Comparison of ENCODE assay signal across 29 cellular contexts in genomic region chr11:122695076-122695620, GRCh38. TPM values are rescaled to one million over a fixed set of nuclear protein-coding genes. Genes with fewer than 3 reads are reported as not detected.
DNase-seq lines count a peak whose midpoint lies in the region; ATAC-seq and TF ChIP-seq lines count a peak whose summit lies in the region.
"Had no signal": no experiment of that assay in that cellular context is flagged by ENCODE, and none has a peak within 500 bp of the region (broad histone marks: within the 10 kb centered on the region; RNA-seq: fewer than 3 reads in every experiment).

No MANE protein-coding gene starts in this region.

- no peaks in the 10 kb centered on the region for H3K9me3 ChIP-seq in KOPT-K1 (ENCODE audit: insufficient read depth, low read length, poor library complexity, severe bottlenecking)
- H3K9me3 ChIP-seq in testis, result no peaks in the 10 kb centered on the region
- no peaks in the 10 kb centered on the region for H3K9me3 ChIP-seq in mucosa of descending colon
- H3K9me3 ChIP-seq: BE2C, HAP-1, heart left ventricle, ovary, tibial nerve had no signal

- H3K27me3 Mint-ChIP-seq in activated CD4-positive, alpha-beta T cell treated with anti-CD3 and anti-CD28 coated beads, Interleukin-2, amount 10 ng/mL, durations not matched to agents 7 days and 5 days, result no peaks in the 10 kb centered on the region
- H3K27me3 Mint-ChIP-seq in WTC11 (ENCODE audit: low read depth), result no peaks in the 10 kb centered on the region

- no peaks in the 10 kb centered on the region for H3K27me3 ChIP-seq in testis
- H3K27me3 ChIP-seq: heart left ventricle, ovary, tibial nerve had no signal

- WGBS in testis, 2 donors, result 81% methylated on average over 13 of the region's 13 CpGs

- no peak overlapping the region for H3K4me3 Mint-ChIP-seq in activated CD4-positive, alpha-beta T cell treated with anti-CD3 and anti-CD28 coated beads, Interleukin-2, amount 10 ng/mL, durations not matched to agents 7 days and 5 days
- no peak overlapping the region for H3K4me3 Mint-ChIP-seq in WTC11
- H3K4me3 Mint-ChIP-seq: memory B cell had no signal

- intact Hi-C loops in testis (cut with DNase I; ENCODE audit: low total_unique reads), result no loop called here
- intact Hi-C loops in mucosa of descending colon (cut with DNase I, micrococcal nuclease), result no loop called here

- DNase-seq in activated CD4-positive, alpha-beta T cell treated with anti-CD3 and anti-CD28 coated beads, Interleukin-2, amount 10 ng/mL, durations not matched to agents 7 days and 5 days, result no peak
- no peak for DNase-seq in activated CD4-positive, alpha-beta T cell treated with anti-CD3 and anti-CD28 coated beads, Interleukin-2, amount 50 U/mL, for 4 hours
- DNase-seq in WTC11 (ENCODE audit: low spot score), result no peak
- DNase-seq in testis, result peak; percentile 71
- DNase-seq in mucosa of descending colon, result no peak
- no peak for DNase-seq in NCI-H1930 (lab: John Stamatoyannopoulos, UW)
- no peak for DNase-seq in AG08395 (ENCODE audit: low spot score)
- DNase-seq: activated CD4-positive, alpha-beta T cell treated with anti-CD3 and anti-CD28 coated beads, Interleukin-2, amount 50 U/mL, for 48 hours; activated T-cell treated with anti-CD3 and anti-CD28 coated beads for 4 hours; aorta; BE2C; caudate nucleus; dermis blood vessel endothelial cell; DMS153; GDM1; heart left ventricle; left colon; NCI-H2227 treated with DMSO at 0.1 percent for 48 hours; NCI-H82; ovary; PC-3; SIG-M5; stimulated activated CD4-positive, alpha-beta T cell treated with anti-CD3 and anti-CD28 coated beads, Interleukin-4, amount 100 ng/mL, for 1 hour; stimulated activated naive CD4-positive, alpha-beta T cell treated with Interleukin-2 at 50 U/mL for 16 hours; T-helper 1 cell had no signal

- peak overlapping the region; percentile 47 for H3K27ac Mint-ChIP-seq in activated CD4-positive, alpha-beta T cell treated with anti-CD3 and anti-CD28 coated beads, Interleukin-2, amount 10 ng/mL, durations not matched to agents 7 days and 5 days
- peak overlapping the region; percentile 25; the same call in 1 of the 2 replicates for H3K27ac Mint-ChIP-seq in WTC11
- H3K27ac Mint-ChIP-seq: memory B cell had no signal

- H3K27ac ChIP-seq in KOPT-K1 (ENCODE audit: low read depth, low read length, poor library complexity, severe bottlenecking) (peak overlapping the region; percentile 97), testis (no peak overlapping the region)
- H3K27ac ChIP-seq: heart left ventricle, ovary, tibial nerve had no signal

- H3K4me3 ChIP-seq in testis (no peak overlapping the region), mucosa of descending colon (no peak overlapping the region)
- H3K4me3 ChIP-seq: HAP-1, heart left ventricle, ovary, tibial nerve had no signal

- H3K36me3 ChIP-seq in KOPT-K1 (ENCODE audit: insufficient read depth, low read length) (peaks cover 5% of the 10 kb centered on the region; the same call in 1 of the 2 replicates), testis (ENCODE audit: low read depth, missing control alignments) (no peaks in the 10 kb centered on the region), mucosa of descending colon (ENCODE audit: low read depth) (no peaks in the 10 kb centered on the region)
- H3K36me3 ChIP-seq: BE2C, HAP-1, heart left ventricle, ovary, tibial nerve had no signal

- CTCF ChIA-PET in activated CD4-positive, alpha-beta T cell treated with anti-CD3 and anti-CD28 coated beads, Interleukin-2, amount 10 ng/mL, durations not matched to agents 7 days and 5 days (lab: Charles Lee), result interaction anchor here (0.9 to 2.3 kb wide), 5 partner anchors 12 to 59 kb away, joined by 3 to 10 read pairs (median 4); no protein-coding TSS in a partner anchor
- CTCF ChIA-PET in WTC11 (lab: Charles Lee), result interaction anchor here (0.6 to 1.6 kb wide), 3 partner anchors 66 to 1447 kb away, joined by 3 read pairs; no protein-coding TSS in a partner anchor

- POLR2A ChIA-PET in activated CD4-positive, alpha-beta T cell treated with anti-CD3 and anti-CD28 coated beads, Interleukin-2, amount 10 ng/mL, durations not matched to agents 7 days and 5 days (lab: Charles Lee), result no interaction called here
- POLR2A ChIA-PET in WTC11 (lab: Charles Lee), result interaction anchor here (0.6 kb wide), 1 partner anchor 195 kb away, joined by 3 read pairs; no protein-coding TSS in a partner anchor

- no peaks in the 10 kb centered on the region for H3K9me3 Mint-ChIP-seq in activated CD4-positive, alpha-beta T cell treated with anti-CD3 and anti-CD28 coated beads, Interleukin-2, amount 10 ng/mL, durations not matched to agents 7 days and 5 days
- no peaks in the 10 kb centered on the region for H3K9me3 Mint-ChIP-seq in WTC11

- no peak for TF ChIP-seq CTCF in WTC11 (IDR thresholded peaks at IDR 0.05)
- no peak for TF ChIP-seq CTCF in testis (IDR thresholded peaks at IDR 0.05)
- no peak for TF ChIP-seq CTCF in mucosa of descending colon (IDR thresholded peaks at IDR 0.05)

- no peak for TF ChIP-seq POLR2A in testis (IDR thresholded peaks at IDR 0.05)

- H3K4me1 ChIP-seq in testis (no peaks in the 10 kb centered on the region), mucosa of descending colon (ENCODE audit: low read depth) (no peaks in the 10 kb centered on the region)
- H3K4me1 ChIP-seq: BE2C had no signal

- peaks cover 76% of the 10 kb centered on the region for H3K4me1 Mint-ChIP-seq in activated CD4-positive, alpha-beta T cell treated with anti-CD3 and anti-CD28 coated beads, Interleukin-2, amount 10 ng/mL, durations not matched to agents 7 days and 5 days
- peaks cover 23% of the 10 kb centered on the region for H3K4me1 Mint-ChIP-seq in WTC11

- peaks cover 8% of the 10 kb centered on the region for H3K36me3 Mint-ChIP-seq in activated CD4-positive, alpha-beta T cell treated with anti-CD3 and anti-CD28 coated beads, Interleukin-2, amount 10 ng/mL, durations not matched to agents 7 days and 5 days (ENCODE audit: low read depth)
- no peaks in the 10 kb centered on the region for H3K36me3 Mint-ChIP-seq in WTC11

- ATAC-seq in WTC11 (no peak), mucosa of descending colon (no peak)
- ATAC-seq: heart left ventricle, left colon, PC-3 had no signal

TF ChIP-seq in WTC11, 78 proteins besides CTCF, POLR2A, EP300 and RAD21 (continues in another document):
- TF ChIP-seq FOXK1 (CRISPR knock-in tag; IDR thresholded peaks at IDR 0.05) (no peak), ZNF138 (CRISPR knock-in tag; conservative IDR thresholded peaks at IDR 0.05) (no peak), PRDM15 (CRISPR knock-in tag; IDR thresholded peaks at IDR 0.05) (no peak), TCF7 (CRISPR knock-in tag; IDR thresholded peaks at IDR 0.05; ENCODE audit: low read depth) (no peak), NR1H2 (CRISPR knock-in tag; IDR thresholded peaks at IDR 0.05) (no peak), MXD4 (CRISPR knock-in tag; IDR thresholded peaks at IDR 0.05; ENCODE audit: borderline replicate concordance) (no peak), IRF1 (CRISPR knock-in tag; IDR thresholded peaks at IDR 0.05) (no peak), ELF4 (CRISPR knock-in tag; IDR thresholded peaks at IDR 0.05; ENCODE audit: low read depth) (no peak), OVOL2 (CRISPR knock-in tag; IDR thresholded peaks at IDR 0.05; ENCODE audit: borderline replicate concordance) (no peak), ZNF219 (CRISPR knock-in tag; IDR thresholded peaks at IDR 0.05; ENCODE audit: borderline replicate concordance) (no peak), HMGA2 (CRISPR knock-in tag; IDR thresholded peaks at IDR 0.05) (no peak), GRHL2 (CRISPR knock-in tag; IDR thresholded peaks at IDR 0.05; ENCODE audit: insufficient replicate concordance, severe bottlenecking) (no peak), SMAD3 (CRISPR knock-in tag; IDR thresholded peaks at IDR 0.05; ENCODE audit: borderline replicate concordance) (no peak), CREM (CRISPR knock-in tag; IDR thresholded peaks at IDR 0.05) (no peak)

RNA-seq across cellular contexts. Expression of gene UBASH3B, which starts 39.6 kb away (rescaled TPM):
- 10 to 100 TPM; 15.2 to 15.8 TPM for total RNA-seq in activated CD4-positive, alpha-beta T cell treated with anti-CD3 and anti-CD28 coated beads, Interleukin-2, amount 10 ng/mL, durations not matched to agents 7 days and 5 days
- 18.9 to 22.6 TPM (median 21.1 TPM) in 3 replicates for total RNA-seq in WTC11 (2021)
- total RNA-seq in testis, result 10 to 100 TPM; 14.6 to 20.4 TPM
- polyA plus RNA-seq in testis (ENCODE audit: insufficient read depth, low read depth, low replicate concordance), result 3.9 TPM
- 1 to 10 TPM; 3.5 to 5.9 (median 3.9) TPM for total RNA-seq in mucosa of descending colon
